In the genomic region with DNA sequence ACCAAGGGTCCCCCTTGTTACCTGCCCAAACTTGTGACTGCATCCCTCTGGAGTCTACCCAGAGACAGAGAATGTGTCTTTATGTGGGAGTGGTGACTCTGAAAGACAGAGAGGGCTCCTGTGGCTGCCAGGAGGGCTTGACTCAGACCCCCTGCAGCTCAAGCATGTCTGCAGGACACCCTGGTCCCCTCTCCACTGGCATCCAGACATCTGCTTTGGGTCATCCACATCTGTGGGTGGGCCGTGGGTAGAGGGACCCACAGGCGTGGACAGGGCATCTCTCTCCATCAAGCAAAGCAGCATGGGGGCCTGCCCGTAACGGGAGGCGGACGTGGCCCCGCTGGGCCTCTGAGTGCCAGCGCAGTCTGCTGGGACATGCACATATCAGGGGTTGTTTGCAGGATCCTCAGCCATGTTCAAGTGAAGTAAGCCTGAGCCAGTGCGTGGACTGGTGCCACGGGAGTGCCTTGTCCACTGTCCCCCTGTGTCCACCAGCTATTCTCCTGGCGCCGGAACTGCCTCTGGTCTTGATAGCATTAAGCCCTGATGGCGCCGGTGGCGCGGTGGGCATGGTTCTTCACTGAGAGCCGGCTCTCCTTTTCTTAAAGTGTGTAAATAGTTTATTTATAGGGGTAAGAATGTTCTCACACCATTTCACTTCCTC, we compare ENCODE assay signal across 11 cellular contexts. TPM values are rescaled to one million over a fixed set of nuclear protein-coding genes. Genes with fewer than 3 reads are reported as not detected.
DNase-seq lines count a peak whose midpoint lies in the region; ATAC-seq and TF ChIP-seq lines count a peak whose summit lies in the region.
"Had no signal": no experiment of that assay in that cellular context is flagged by ENCODE, and none has a peak within 500 bp of the region (broad histone marks: within the 10 kb centered on the region; RNA-seq: fewer than 3 reads in every experiment).

No MANE protein-coding gene starts in this region.

- peaks cover 0 to 59% of the 10 kb centered on the region in 2 donors for H3K36me3 ChIP-seq in gastrocnemius medialis
- H3K36me3 ChIP-seq: neural progenitor cell had no signal

- no peaks in the 10 kb centered on the region for H3K27me3 Mint-ChIP-seq in central memory CD8-positive, alpha-beta T cell

- ATAC-seq in GM18519 (IDR thresholded peaks at IDR 0.05; ENCODE audit: low FRiP score, unreplicated experiment) = peak; percentile 61
- peak; percentile 52 for ATAC-seq in HG03025 (IDR thresholded peaks at IDR 0.05; ENCODE audit: low FRiP score, unreplicated experiment)
- ATAC-seq in central memory CD8-positive, alpha-beta T cell (replicated peaks; ENCODE audit: extremely low read depth, poor library complexity, severe bottlenecking) = no peak
- ATAC-seq in gastrocnemius medialis = no peak

- intact Hi-C loops in gastrocnemius medialis (cut with DNase I; ENCODE audit: low total_unique reads) = no loop called here

- H3K9me3 ChIP-seq in gastrocnemius medialis = no peaks in the 10 kb centered on the region

- in situ Hi-C loops in gastrocnemius medialis (cut with MboI; ENCODE audit: low sequenced_read_pairs in 4 of 4) = no loop called here

- peak overlapping the region; percentile 39 to 58 (median 44) for H3K27ac ChIP-seq in gastrocnemius medialis
- H3K27ac ChIP-seq: neural progenitor cell had no signal

- peaks cover 22% of the 10 kb centered on the region for H3K4me1 Mint-ChIP-seq in central memory CD8-positive, alpha-beta T cell

- no peak overlapping the region for H3K4me3 Mint-ChIP-seq in central memory CD8-positive, alpha-beta T cell
- H3K4me3 Mint-ChIP-seq: neural progenitor cell had no signal

- peaks cover 7 to 10% of the 10 kb centered on the region in 2 donors for H3K4me1 ChIP-seq in gastrocnemius medialis
- H3K4me1 ChIP-seq: neural progenitor cell had no signal

- no peak for TF ChIP-seq CTCF in gastrocnemius medialis (IDR thresholded peaks at IDR 0.05 in 4 of 5, conservative IDR thresholded peaks at IDR 0.05 in 1 of 5)

- DNase-seq in central memory CD8-positive, alpha-beta T cell (ENCODE audit: low spot score in 2 of 2) = no peak
- no peak for DNase-seq in gastrocnemius medialis
- DNase-seq in GM19240 (ENCODE audit: insufficient read length, low spot score) = no peak
- DNase-seq in NCI-H1694 treated with DMSO at 0.1 percent for 48 hours (lab: John Stamatoyannopoulos, UW) = no peak
- no peak for DNase-seq in AG08396 (ENCODE audit: low spot score)
- DNase-seq: hippocampal formation, Karpas-422, NCI-H526 treated with DMSO at 0.1 percent for 48 hours had no signal

- no peak overlapping the region for H3K4me3 ChIP-seq in gastrocnemius medialis
- H3K4me3 ChIP-seq: neural progenitor cell had no signal

- H3K9me3 Mint-ChIP-seq in central memory CD8-positive, alpha-beta T cell = no peaks in the 10 kb centered on the region
- H3K9me3 Mint-ChIP-seq: neural progenitor cell had no signal

- H3K27ac Mint-ChIP-seq in central memory CD8-positive, alpha-beta T cell (ENCODE audit: low read depth) = peak overlapping the region; percentile 15
- H3K27ac Mint-ChIP-seq: neural progenitor cell had no signal

- no peak for TF ChIP-seq POLR2A in gastrocnemius medialis (IDR thresholded peaks at IDR 0.05)

- H3K36me3 Mint-ChIP-seq in central memory CD8-positive, alpha-beta T cell (ENCODE audit: insufficient read depth) = peaks cover 60% of the 10 kb centered on the region

- no peaks in the 10 kb centered on the region for H3K27me3 ChIP-seq in gastrocnemius medialis
- H3K27me3 ChIP-seq: neural progenitor cell had no signal

RNA-seq across cellular contexts. Expression of gene SH2D4B, which starts 19.4 kb away (rescaled TPM):
- not detected for total RNA-seq in gastrocnemius medialis

Comparison
In these comparisons a context has a peak if more than half of its experiments do, and no peak if none do; other contexts are left out.
1. ATAC-seq: peak in GM18519 (single experiment) and HG03025 (single experiment); none in central memory CD8-positive, alpha-beta T cell (single experiment) and gastrocnemius medialis (0 of 2).